1 cellular context compared by ENCODE assay signal in the genomic region with DNA sequence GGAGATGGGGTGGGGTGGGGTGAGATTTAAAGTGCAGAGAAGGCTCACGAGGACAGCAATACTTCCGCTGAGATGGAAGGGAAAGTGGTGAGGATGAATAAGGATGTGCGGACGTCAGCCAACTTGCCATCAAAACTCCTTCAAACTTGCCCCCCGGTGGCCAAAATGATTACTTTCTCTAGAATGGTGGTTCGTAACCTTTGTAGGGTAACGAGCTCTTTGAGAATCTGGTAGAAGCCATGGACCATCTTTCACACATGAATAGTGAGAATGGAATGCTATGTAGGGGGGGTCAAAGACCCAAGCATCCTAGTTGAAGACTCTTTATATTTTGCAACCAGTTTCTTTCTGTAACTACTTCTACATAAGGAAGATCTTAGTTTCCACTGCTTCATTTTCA.
TF ChIP-seq lines count a peak whose summit lies in the region.

No MANE protein-coding gene starts in this region.

TF ChIP-seq in HCT116, 20 proteins besides CTCF, POLR2A, EP300 and RAD21 (continued from another document):
- TF ChIP-seq, protein P1, sequence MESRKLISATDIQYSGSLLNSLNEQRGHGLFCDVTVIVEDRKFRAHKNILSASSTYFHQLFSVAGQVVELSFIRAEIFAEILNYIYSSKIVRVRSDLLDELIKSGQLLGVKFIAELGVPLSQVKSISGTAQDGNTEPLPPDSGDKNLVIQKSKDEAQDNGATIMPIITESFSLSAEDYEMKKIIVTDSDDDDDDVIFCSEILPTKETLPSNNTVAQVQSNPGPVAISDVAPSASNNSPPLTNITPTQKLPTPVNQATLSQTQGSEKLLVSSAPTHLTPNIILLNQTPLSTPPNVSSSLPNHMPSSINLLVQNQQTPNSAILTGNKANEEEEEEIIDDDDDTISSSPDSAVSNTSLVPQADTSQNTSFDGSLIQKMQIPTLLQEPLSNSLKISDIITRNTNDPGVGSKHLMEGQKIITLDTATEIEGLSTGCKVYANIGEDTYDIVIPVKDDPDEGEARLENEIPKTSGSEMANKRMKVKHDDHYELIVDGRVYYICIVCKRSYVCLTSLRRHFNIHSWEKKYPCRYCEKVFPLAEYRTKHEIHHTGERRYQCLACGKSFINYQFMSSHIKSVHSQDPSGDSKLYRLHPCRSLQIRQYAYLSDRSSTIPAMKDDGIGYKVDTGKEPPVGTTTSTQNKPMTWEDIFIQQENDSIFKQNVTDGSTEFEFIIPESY (IDR thresholded peaks at IDR 0.05; ENCODE audit: extremely low read depth, insufficient replicate concordance, low read length), result no peak
- TF ChIP-seq TCF7L2 (IDR thresholded peaks at IDR 0.05; ENCODE audit: borderline replicate concordance, extremely low read depth, insufficient read depth, insufficient read length) (no peak), SRF (IDR thresholded peaks at IDR 0.05; ENCODE audit: low read depth) (no peak), FOSL1 (IDR thresholded peaks at IDR 0.05; ENCODE audit: low read depth) (no peak), ZFX (IDR thresholded peaks at IDR 0.05) (no peak), YY1 (IDR thresholded peaks at IDR 0.05; ENCODE audit: extremely low read depth, insufficient replicate concordance, low read depth, low read length) (no peak), EZH2phosphoT487 (IDR thresholded peaks at IDR 0.05; ENCODE audit: borderline replicate concordance) (no peak)
